17 cellular contexts compared by ENCODE assay signal in the genomic region with DNA sequence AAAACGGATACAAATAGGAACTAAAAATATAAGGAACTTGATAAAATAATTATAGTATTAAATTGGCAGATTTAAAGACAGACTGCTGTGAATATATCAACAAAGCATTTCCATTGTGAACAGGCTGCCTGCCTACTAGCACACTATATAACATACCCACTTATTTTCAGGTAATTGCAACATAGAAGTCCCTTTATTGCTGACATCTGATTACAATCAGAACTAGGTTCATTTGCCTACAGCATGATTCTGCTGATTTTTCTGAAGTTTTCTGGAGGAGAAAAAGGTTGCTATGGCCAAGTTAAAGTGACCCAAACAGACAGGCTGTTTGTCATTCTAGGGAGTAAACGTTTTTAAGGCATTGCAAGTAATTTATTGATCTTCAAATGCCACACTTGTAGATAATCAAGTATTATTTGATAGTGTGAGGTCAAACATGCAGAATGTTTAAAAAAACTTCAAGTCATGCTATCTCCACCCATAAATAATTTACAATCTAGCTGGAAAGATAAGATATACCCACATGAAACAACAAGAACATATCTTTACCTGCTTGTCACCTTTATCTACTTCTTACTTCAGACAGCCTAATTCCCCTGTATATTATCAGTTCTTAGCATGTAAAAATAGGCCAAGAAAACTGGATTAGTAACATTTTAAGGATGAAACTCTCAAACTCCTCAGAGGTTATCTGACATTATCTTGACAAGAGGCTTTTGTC. TPM values are rescaled to one million over a fixed set of nuclear protein-coding genes. Genes with fewer than 3 reads are reported as not detected.
DNase-seq lines count a peak whose midpoint lies in the region; ATAC-seq and TF ChIP-seq lines count a peak whose summit lies in the region.
"Had no signal": no experiment of that assay in that cellular context is flagged by ENCODE, and none has a peak within 500 bp of the region (broad histone marks: within the 10 kb centered on the region; RNA-seq: fewer than 3 reads in every experiment).

No MANE protein-coding gene starts in this region.

- H3K4me3 Mint-ChIP-seq in CD4-positive, alpha-beta memory T cell: no peak overlapping the region
- H3K4me3 Mint-ChIP-seq: GM23338 had no signal

- H3K27ac Mint-ChIP-seq in CD4-positive, alpha-beta memory T cell: peak overlapping the region in 5 of 7 donors; percentile 16 to 54 (median 24)
- H3K27ac Mint-ChIP-seq: GM23338 had no signal

- peaks cover 5 to 14% of the 10 kb centered on the region in 2 donors for H3K36me3 Mint-ChIP-seq in CD4-positive, alpha-beta memory T cell

- POLR2A ChIA-PET in CD4-positive, alpha-beta memory T cell (lab: Charles Lee; ENCODE audit: partially characterized antibody): no interaction called here

- no peak overlapping the region for H3K4me2 ChIP-seq in hepatocyte
- peak overlapping the region; percentile 36 for H3K4me2 ChIP-seq in parathyroid adenoma (ENCODE audit: low read length)
- H3K4me2 ChIP-seq: GM23338 had no signal

- H3K79me2 ChIP-seq in hepatocyte: peaks cover 85% of the 10 kb centered on the region
- H3K79me2 ChIP-seq in parathyroid adenoma: peaks cover 14% of the 10 kb centered on the region

- H3K9ac ChIP-seq in parathyroid adenoma: no peak overlapping the region

- no peak for DNase-seq in CD4-positive, alpha-beta memory T cell
- DNase-seq in HT-29 (ENCODE audit: low spot score) (peak; percentile 10), hepatocyte (ENCODE audit: low spot score) (no peak), pons (ENCODE audit: low spot score) (no peak), heart left ventricle (no peak)
- DNase-seq in activated CD4-positive, alpha-beta T cell treated with anti-CD3 and anti-CD28 coated beads, Interleukin-2, amount 50 U/mL, for 4 hours: no peak
- DNase-seq: BE2C, DMS153, EL, MG63, NCI-H2029, NCI-H524 had no signal

- peaks cover 4% of the 10 kb centered on the region for H4K20me1 ChIP-seq in hepatocyte (ENCODE audit: insufficient read depth, poor library complexity, severe bottlenecking)

- TF ChIP-seq CTCF in hepatocyte (IDR thresholded peaks at IDR 0.05; ENCODE audit: poor library complexity) (no peak), parathyroid adenoma (IDR thresholded peaks at IDR 0.05) (no peak), heart left ventricle (IDR thresholded peaks at IDR 0.05) (no peak)

- 33% methylated on average over 2 of the region's 2 CpGs for WGBS in hepatocyte (ENCODE audit: low lambda C conversion rate, missing lambda C conversion rate)
- WGBS in heart left ventricle, 4 donors: 33 to 61% (median 52%) methylated on average over 2 of the region's 2 CpGs

- no peak for TF ChIP-seq POLR2A in heart left ventricle (IDR thresholded peaks at IDR 0.05)

- H3K27me3 Mint-ChIP-seq in CD4-positive, alpha-beta memory T cell: no peaks in the 10 kb centered on the region

- no peaks in the 10 kb centered on the region for H3K9me2 ChIP-seq in hepatocyte (replicated peaks; ENCODE audit: insufficient read depth)

- H3K27ac ChIP-seq in CD4-positive, alpha-beta memory T cell (ENCODE audit: low read depth, low read length): no peak overlapping the region
- H3K27ac ChIP-seq in hepatocyte (peak overlapping the region; percentile 12), parathyroid adenoma (no peak overlapping the region), heart left ventricle (no peak overlapping the region)
- H3K27ac ChIP-seq: RWPE1, SJSA1 had no signal

- H3K4me3 ChIP-seq in CD4-positive, alpha-beta memory T cell (ENCODE audit: low read length in 2 of 2): no peak overlapping the region
- H3K4me3 ChIP-seq in hepatocyte (no peak overlapping the region), parathyroid adenoma (ENCODE audit: low read depth, low read length) (no peak overlapping the region), heart left ventricle (no peak overlapping the region)
- H3K4me3 ChIP-seq: GM23338, MG63, SJSA1 had no signal

- H3K36me3 ChIP-seq in CD4-positive, alpha-beta memory T cell (ENCODE audit: insufficient read depth, low read length): no peaks in the 10 kb centered on the region
- H3K36me3 ChIP-seq in hepatocyte (replicated peaks; ENCODE audit: insufficient read depth, low read depth): no peaks in the 10 kb centered on the region
- H3K36me3 ChIP-seq in parathyroid adenoma (ENCODE audit: control insufficient read depth, insufficient read depth, low read length): no peaks in the 10 kb centered on the region
- H3K36me3 ChIP-seq in heart left ventricle: no peaks in the 10 kb centered on the region
- H3K36me3 ChIP-seq: BE2C, MG63 had no signal

- no peaks in the 10 kb centered on the region for H3K9me3 ChIP-seq in CD4-positive, alpha-beta memory T cell (ENCODE audit: control insufficient read depth in 1 of 2, low read length in 2 of 2)
- H3K9me3 ChIP-seq in hepatocyte (ENCODE audit: low read depth): no peaks in the 10 kb centered on the region
- H3K9me3 ChIP-seq in parathyroid adenoma (ENCODE audit: control insufficient read depth, low read length): no peaks in the 10 kb centered on the region
- no peaks in the 10 kb centered on the region for H3K9me3 ChIP-seq in heart left ventricle
- H3K9me3 ChIP-seq: BE2C, MG63, SJSA1 had no signal

- H3K27me3 ChIP-seq in CD4-positive, alpha-beta memory T cell (ENCODE audit: insufficient read depth, low read length): no peaks in the 10 kb centered on the region
- H3K27me3 ChIP-seq in hepatocyte: no peaks in the 10 kb centered on the region
- no peaks in the 10 kb centered on the region for H3K27me3 ChIP-seq in parathyroid adenoma (ENCODE audit: control insufficient read depth, insufficient read depth, low read length)
- no peaks in the 10 kb centered on the region for H3K27me3 ChIP-seq in heart left ventricle
- H3K27me3 ChIP-seq: BE2C, MG63, SJSA1 had no signal

- H3K4me1 ChIP-seq in CD4-positive, alpha-beta memory T cell (ENCODE audit: insufficient read depth, low read length): peaks cover 83% of the 10 kb centered on the region
- peaks cover 23% of the 10 kb centered on the region for H3K4me1 ChIP-seq in hepatocyte (ENCODE audit: insufficient read depth)
- H3K4me1 ChIP-seq in parathyroid adenoma: peaks cover 11% of the 10 kb centered on the region
- peaks cover 0 to 89% (median 30%) of the 10 kb centered on the region in 12 donors for H3K4me1 ChIP-seq in heart left ventricle

- ATAC-seq in heart left ventricle: no peak
- ATAC-seq: GM23338, HepG2 had no signal

- H3K9me3 Mint-ChIP-seq in CD4-positive, alpha-beta memory T cell: no peaks in the 10 kb centered on the region
- H3K9me3 Mint-ChIP-seq: GM23338 had no signal

- CTCF ChIA-PET in CD4-positive, alpha-beta memory T cell (lab: Charles Lee; ENCODE audit: partially characterized antibody): interaction anchor here (0.6 to 2.2 kb wide), 2 partner anchors 14 to 474 kb away, joined by 3 to 4 read pairs; no protein-coding TSS in a partner anchor

- H2AFZ ChIP-seq in hepatocyte (no peak overlapping the region), parathyroid adenoma (no peak overlapping the region)
- H2AFZ ChIP-seq: GM23338 had no signal

- intact Hi-C loops in CD4-positive, alpha-beta memory T cell (cut with micrococcal nuclease): no loop called here
- intact Hi-C loops in heart left ventricle (cut with DNase I): no loop called here

- peaks cover 61 to 87% (median 76%) of the 10 kb centered on the region in 4 donors for H3K4me1 Mint-ChIP-seq in CD4-positive, alpha-beta memory T cell

RNA-seq across cellular contexts. Expression of gene MTPN, which starts 40.5 kb away (rescaled TPM):
- total RNA-seq in CD4-positive, alpha-beta memory T cell: 10 to 100 TPM; 83.1 to 84.5 TPM
- polyA plus RNA-seq in CD4-positive, alpha-beta memory T cell: 100 to 1,000 TPM in 1 of 2 donors, 10 to 100 TPM in 1; 63.6 to 105 TPM
- total RNA-seq in HT-29 (2014; rRNA removed; shearing (Covaris generic)): 67.9 and 74.3 TPM in 2 replicates
- total RNA-seq in hepatocyte (108 and 131 TPM in 2 replicates), heart left ventricle (100 to 1,000 TPM in 2 of 9 donors, 10 to 100 TPM in 7; 58.7 to 130 (median 90.4) TPM)
- polyA plus RNA-seq in hepatocyte (32.8 and 33.5 TPM in 2 replicates), heart left ventricle (100 to 1,000 TPM in 1 of 2 donors, 10 to 100 TPM in 1; 22.1 to 115 TPM)
